In genomic region chr1:3311711-3312110, GRCh38 we compare ENCODE assay signal across 29 cellular contexts.
"Had no signal": no experiment of that assay in that cellular context is flagged by ENCODE, and none has a peak within 500 bp of the region (broad histone marks: within the 10 kb centered on the region; RNA-seq: fewer than 3 reads in every experiment).

No MANE protein-coding gene starts in this region.

- H3K9me3 ChIP-seq: right lobe of liver, vagina had no signal

- H3K4me3 Mint-ChIP-seq: activated CD4-positive, alpha-beta T cell treated with anti-CD3 and anti-CD28 coated beads for 36 hours; activated CD8-positive, alpha-beta memory T cell treated with anti-CD3 and anti-CD28 coated beads, Interleukin-2, amount 10 ng/mL, durations not matched to agents 7 days and 5 days; activated CD8-positive, alpha-beta T cell treated with anti-CD3 and anti-CD28 coated beads, Interleukin-2, amount 10 ng/mL, durations not matched to agents 7 days and 5 days; dendritic cell treated with granulocyte-macrophage colony-stimulating factor and Interleukin-4, amounts not matched to agents 40 ng/mL and 50 ng/mL, for 4 days; endodermal cell; mesothelial cell of epicardium; nephron progenitor cell; T-helper 2 cell treated with Interferon-gamma antibody and Interleukin-4, amounts not matched to agents 5 μg/mL and 100 μg/mL, for 36 hours; type B pancreatic cell had no signal

- H3K36me3 ChIP-seq: right lobe of liver, vagina had no signal

- H3K27me3 ChIP-seq: right lobe of liver, vagina had no signal

- DNase-seq: activated CD4-positive, alpha-beta T cell treated with anti-CD3 and anti-CD28 coated beads for 36 hours; activated CD4-positive, CD25-positive, alpha-beta regulatory T cell; activated CD8-positive, alpha-beta memory T cell treated with anti-CD3 and anti-CD28 coated beads, Interleukin-2, amount 10 ng/mL, durations not matched to agents 7 days and 5 days; activated CD8-positive, alpha-beta T cell treated with anti-CD3 and anti-CD28 coated beads, Interleukin-2, amount 10 ng/mL, durations not matched to agents 7 days and 5 days; activated T-cell treated with anti-CD3 and anti-CD28 coated beads, Interleukin-2, amount 50 U/mL, for 48 hours; caudate nucleus; endodermal cell; foreskin keratinocyte; glutamatergic neuron; islet precursor cell; left cardiac atrium; mammary epithelial cell; naive B cell; nephron progenitor cell; nucleus accumbens; right lobe of liver; stimulated activated CD4-positive, alpha-beta T cell treated with anti-CD3 and anti-CD28 coated beads, Interleukin-2, amount 100 ng/mL, for 48 hours; stimulated activated naive CD4-positive, alpha-beta T cell treated with Interleukin-2 at 50 U/mL for 16 hours; T-helper 1 cell had no signal

- H2AFZ ChIP-seq: hepatocyte had no signal

- H3K4me3 ChIP-seq: hepatocyte, right lobe of liver had no signal

- FAIRE-seq: astrocyte had no signal

- H3K79me2 ChIP-seq: hepatocyte had no signal

- ATAC-seq: activated CD4-positive, alpha-beta T cell treated with anti-CD3 and anti-CD28 coated beads for 36 hours; activated CD8-positive, alpha-beta memory T cell treated with anti-CD3 and anti-CD28 coated beads, Interleukin-2, amount 10 ng/mL, durations not matched to agents 7 days and 5 days; activated CD8-positive, alpha-beta T cell treated with anti-CD3 and anti-CD28 coated beads, Interleukin-2, amount 10 ng/mL, durations not matched to agents 7 days and 5 days; activated naive CD4-positive, alpha-beta T cell treated with anti-CD3 and anti-CD28 coated beads, Interleukin-2, amount 50 U/mL, for 72 hours; esophagus mucosa; foreskin keratinocyte; right lobe of liver had no signal

- H3K4me2 ChIP-seq: hepatocyte had no signal

- H3K27ac Mint-ChIP-seq: activated CD4-positive, alpha-beta T cell treated with anti-CD3 and anti-CD28 coated beads for 36 hours; activated CD8-positive, alpha-beta memory T cell treated with anti-CD3 and anti-CD28 coated beads, Interleukin-2, amount 10 ng/mL, durations not matched to agents 7 days and 5 days; activated CD8-positive, alpha-beta T cell treated with anti-CD3 and anti-CD28 coated beads, Interleukin-2, amount 10 ng/mL, durations not matched to agents 7 days and 5 days; activated T-helper 2 cell treated with anti-CD3 and anti-CD28 coated beads, Interferon-gamma antibody, Interleukin-2, Interleukin-4, amounts not matched to agents 10 μg/mL and 5 μg/mL and 100 μg/mL, durations not matched to agents 14 hours and 24 hours and 36 hours; dendritic cell treated with granulocyte-macrophage colony-stimulating factor and Interleukin-4, amounts not matched to agents 40 ng/mL and 50 ng/mL, for 4 days; mesothelial cell of epicardium; naive B cell; nephron progenitor cell; T-helper 2 cell treated with Interferon-gamma antibody and Interleukin-4, amounts not matched to agents 5 μg/mL and 100 μg/mL, for 36 hours had no signal

- H3K9me3 Mint-ChIP-seq: endodermal cell, mesothelial cell of epicardium, nephron progenitor cell, type B pancreatic cell had no signal

- H3K36me3 Mint-ChIP-seq: activated CD8-positive, alpha-beta memory T cell treated with anti-CD3 and anti-CD28 coated beads, Interleukin-2, amount 10 ng/mL, durations not matched to agents 7 days and 5 days; mesothelial cell of epicardium; naive B cell; type B pancreatic cell had no signal

- H3K27ac ChIP-seq: foreskin keratinocyte, right lobe of liver had no signal

- H3K4me1 ChIP-seq: foreskin keratinocyte, right lobe of liver had no signal
